ENCODE assay signal across 14 cellular contexts in genomic region chr7:23353172-23353571, GRCh38. TPM values are rescaled to one million over a fixed set of nuclear protein-coding genes. Genes with fewer than 3 reads are reported as not detected.
DNase-seq lines count a peak whose midpoint lies in the region; ATAC-seq and TF ChIP-seq lines count a peak whose summit lies in the region.
"Had no signal": no experiment of that assay in that cellular context is flagged by ENCODE, and none has a peak within 500 bp of the region (broad histone marks: within the 10 kb centered on the region; RNA-seq: fewer than 3 reads in every experiment).

No MANE protein-coding gene starts in this region.

- no peak overlapping the region for H3K4me3 ChIP-seq in neural progenitor cell
- no peak overlapping the region for H3K4me3 ChIP-seq in spleen
- H3K4me3 ChIP-seq: heart left ventricle had no signal

- peaks cover 80% of the 10 kb centered on the region for H3K79me2 ChIP-seq in neural progenitor cell (ENCODE audit: low read depth)

- TF ChIP-seq CTCF in neural progenitor cell (IDR thresholded peaks at IDR 0.05) (no peak), spleen (IDR thresholded peaks at IDR 0.05 in 8 of 11, conservative IDR thresholded peaks at IDR 0.05 in 3 of 11) (no peak)

- ATAC-seq in GM18858 (IDR thresholded peaks at IDR 0.05; ENCODE audit: unreplicated experiment) (peak; percentile 52), HG03196 (IDR thresholded peaks at IDR 0.05; ENCODE audit: unreplicated experiment) (peak; percentile 65), GM21528 (IDR thresholded peaks at IDR 0.05; ENCODE audit: low FRiP score, unreplicated experiment) (no peak)
- ATAC-seq: heart left ventricle had no signal

- peaks cover 48% of the 10 kb centered on the region for H3K4me1 Mint-ChIP-seq in neural progenitor cell

- no peak for TF ChIP-seq POLR2A in spleen (IDR thresholded peaks at IDR 0.05)

- H3K9me3 Mint-ChIP-seq in neural progenitor cell = no peaks in the 10 kb centered on the region
- H3K9me3 Mint-ChIP-seq: activated naive CD4-positive, alpha-beta T cell treated with anti-CD3 and anti-CD28 coated beads, Interleukin-2, amount 10 ng/mL, durations not matched to agents 7 days and 5 days; dendritic cell treated with granulocyte-macrophage colony-stimulating factor and Interleukin-4, amounts not matched to agents 40 ng/mL and 50 ng/mL, for 4 days; IgD-negative memory B cell had no signal

- no peaks in the 10 kb centered on the region for H3K27me3 Mint-ChIP-seq in neural progenitor cell (ENCODE audit: insufficient read depth, low read depth)
- H3K27me3 Mint-ChIP-seq: dendritic cell treated with granulocyte-macrophage colony-stimulating factor and Interleukin-4, amounts not matched to agents 40 ng/mL and 50 ng/mL, for 4 days; IgD-negative memory B cell had no signal

- no peak overlapping the region for H3K4me3 Mint-ChIP-seq in neural progenitor cell
- H3K4me3 Mint-ChIP-seq: activated naive CD4-positive, alpha-beta T cell treated with anti-CD3 and anti-CD28 coated beads, Interleukin-2, amount 10 ng/mL, durations not matched to agents 7 days and 5 days; dendritic cell treated with granulocyte-macrophage colony-stimulating factor and Interleukin-4, amounts not matched to agents 40 ng/mL and 50 ng/mL, for 4 days had no signal

- no peak overlapping the region for H3K9ac ChIP-seq in neural progenitor cell

- H3F3A ChIP-seq in neural progenitor cell (ENCODE audit: low read depth) = peaks cover 51% of the 10 kb centered on the region

- intact Hi-C loops in spleen (cut with DNase I; ENCODE audit: low total_unique reads) = no loop called here

- H3K36me3 Mint-ChIP-seq in neural progenitor cell = peaks cover 19% of the 10 kb centered on the region
- H3K36me3 Mint-ChIP-seq: activated naive CD4-positive, alpha-beta T cell treated with anti-CD3 and anti-CD28 coated beads, Interleukin-2, amount 10 ng/mL, durations not matched to agents 7 days and 5 days; IgD-negative memory B cell had no signal

- no peaks in the 10 kb centered on the region for H3K27me3 ChIP-seq in neural progenitor cell
- H3K27me3 ChIP-seq in spleen (replicated peaks in 1 of 7) = peaks cover 0 to 6% (median 0%) of the 10 kb centered on the region in 7 donors

- H3K9me3 ChIP-seq in neural progenitor cell (ENCODE audit: low read depth) = no peaks in the 10 kb centered on the region
- no peaks in the 10 kb centered on the region for H3K9me3 ChIP-seq in spleen
- H3K9me3 ChIP-seq: heart left ventricle had no signal

- peaks cover 94% of the 10 kb centered on the region for H4K20me1 ChIP-seq in neural progenitor cell (ENCODE audit: low read depth)

- 79 to 89% (median 85%) methylated on average over 5 of the region's 5 CpGs for WGBS in spleen, 5 donors

- H3K27ac ChIP-seq in neural progenitor cell (peak overlapping the region; percentile 32), spleen (no peak overlapping the region)
- H3K27ac ChIP-seq: heart left ventricle had no signal

- no peak overlapping the region for H3K27ac Mint-ChIP-seq in neural progenitor cell
- H3K27ac Mint-ChIP-seq: activated naive CD4-positive, alpha-beta T cell treated with anti-CD3 and anti-CD28 coated beads, Interleukin-2, amount 10 ng/mL, durations not matched to agents 7 days and 5 days; dendritic cell treated with granulocyte-macrophage colony-stimulating factor and Interleukin-4, amounts not matched to agents 40 ng/mL and 50 ng/mL, for 4 days; IgD-negative memory B cell had no signal

- H3K4me1 ChIP-seq in neural progenitor cell = peaks cover 54% of the 10 kb centered on the region
- H3K4me1 ChIP-seq in spleen = peaks cover 0 to 7% (median 0%) of the 10 kb centered on the region in 6 donors
- H3K4me1 ChIP-seq: heart left ventricle had no signal

- H3K36me3 ChIP-seq in neural progenitor cell (peaks cover 2% of the 10 kb centered on the region), spleen (no peaks in the 10 kb centered on the region)
- H3K36me3 ChIP-seq: heart left ventricle had no signal

- no peak overlapping the region for H2AFZ ChIP-seq in neural progenitor cell (replicated peaks)

- peak; percentile 50 for DNase-seq in NCI-H774 (lab: John Stamatoyannopoulos, UW)
- DNase-seq in neural progenitor cell (ENCODE audit: low spot score) = peak; percentile 54
- no peak for DNase-seq in spleen
- DNase-seq in NCI-H524 treated with DMSO at 0.1 percent for 48 hours (lab: John Stamatoyannopoulos, UW) = no peak
- DNase-seq in stimulated activated naive CD4-positive, alpha-beta T cell treated with Interleukin-2 at 50 U/mL for 16 hours (lab: John Stamatoyannopoulos, UW) = no peak
- DNase-seq: activated CD4-positive, alpha-beta T cell treated with anti-CD3 and anti-CD28 coated beads for 1 hour; activated naive CD4-positive, alpha-beta T cell treated with anti-CD3 and anti-CD28 coated beads, Interleukin-2, amount 10 ng/mL, durations not matched to agents 7 days and 5 days; heart left ventricle; mesendoderm had no signal

- H3K4me2 ChIP-seq in neural progenitor cell = peak overlapping the region; percentile 22

RNA-seq across cellular contexts. Expression of gene MALSU1, which starts 54.0 kb away (rescaled TPM):
- total RNA-seq in neural progenitor cell (ENCODE audit: low replicate concordance) (48.7 and 58.1 TPM in 2 replicates), spleen (10 to 100 TPM; 26.5 to 49.8 (median 36.2) TPM)
- polyA plus RNA-seq in spleen = 10 to 100 TPM; 18.3 to 34.2 (median 28.3) TPM

Comparison
In these comparisons a context has a peak if more than half of its experiments do, and no peak if none do; other contexts are left out.
1. DNase-seq: peak in NCI-H774 (single experiment) and neural progenitor cell (single experiment); none in spleen (single experiment), NCI-H524 treated with DMSO at 0.1 percent for 48 hours (single experiment) and stimulated activated naive CD4-positive, alpha-beta T cell treated with Interleukin-2 at 50 U/mL for 16 hours (single experiment).